ENCODE assay signal across 8 cellular contexts in genomic region chr6:163438940-163439335, GRCh38. TPM values are rescaled to one million over a fixed set of nuclear protein-coding genes. Genes with fewer than 3 reads are reported as not detected.
DNase-seq lines count a peak whose midpoint lies in the region; ATAC-seq, FAIRE-seq and TF ChIP-seq lines count a peak whose summit lies in the region.

No MANE protein-coding gene starts in this region.

- no peak overlapping the region for H3K27ac Mint-ChIP-seq in CD4-positive, alpha-beta T cell
- H3K27ac Mint-ChIP-seq in T-cell: no peak overlapping the region

- no peaks in the 10 kb centered on the region for H3K9me3 Mint-ChIP-seq in CD4-positive, alpha-beta T cell
- H3K9me3 Mint-ChIP-seq in T-cell: no peaks in the 10 kb centered on the region

- CTCF ChIA-PET in CD4-positive, alpha-beta T cell (lab: Charles Lee): no interaction called here
- CTCF ChIA-PET in T-cell (lab: Charles Lee): interaction anchor here in 1 of 2 donors (0.6 to 0.7 kb wide), 2 partner anchors 24 to 132 kb away, joined by 3 to 5 read pairs; no protein-coding TSS in a partner anchor

- no peak overlapping the region for H3K9ac ChIP-seq in kidney (ENCODE audit: low read length in 2 of 2)

- H3K4me3 Mint-ChIP-seq in CD4-positive, alpha-beta T cell: no peak overlapping the region
- no peak overlapping the region for H3K4me3 Mint-ChIP-seq in T-cell

- H3K36me3 ChIP-seq in kidney (ENCODE audit: control insufficient read depth in 1 of 2, insufficient read depth in 2 of 2, low read length in 2 of 2): no peaks in the 10 kb centered on the region

- no peaks in the 10 kb centered on the region for H3K27me3 ChIP-seq in CD4-positive, alpha-beta T cell (ENCODE audit: control insufficient read depth, insufficient read depth, low read length)

- intact Hi-C loops in CD4-positive, alpha-beta T cell (cut with DNase I, micrococcal nuclease): no loop called here
- intact Hi-C loops in kidney (cut with DNase I): no loop called here

- POLR2A ChIA-PET in CD4-positive, alpha-beta T cell (lab: Charles Lee): no interaction called here
- POLR2A ChIA-PET in T-cell (lab: Charles Lee): no interaction called here

- peak; percentile 54 for FAIRE-seq in kidney (lab: Jason Lieb, UNC)

- no peak overlapping the region for H3K4me3 ChIP-seq in kidney (ENCODE audit: low read length in 2 of 2)

- peaks cover 75% of the 10 kb centered on the region for H3K4me1 Mint-ChIP-seq in CD4-positive, alpha-beta T cell (ENCODE audit: low read depth)
- peaks cover 63 to 75% (median 63%) of the 10 kb centered on the region in 3 donors for H3K4me1 Mint-ChIP-seq in T-cell

- DNase-seq in CD4-positive, alpha-beta T cell: peak in 7 of 10 experiments; percentile 7 to 47 (median 14)
- DNase-seq in T-cell: peak in 24 of 34 experiments; percentile 4 to 48 (median 22)
- peak; percentile 52 for DNase-seq in kidney
- DNase-seq in germinal center (ENCODE audit: low spot score): no peak
- DNase-seq in SW 1271 (lab: John Stamatoyannopoulos, UW): no peak

- peak; percentile 32 for ATAC-seq in CD4-positive, alpha-beta T cell (ENCODE audit: poor library complexity)
- ATAC-seq in GM18907 (IDR thresholded peaks at IDR 0.05; ENCODE audit: unreplicated experiment) (peak; percentile 75), T-cell (replicated peaks in 1 of 4) (peak in 1 of 4 experiments; percentile 32), GM21717 (IDR thresholded peaks at IDR 0.05; ENCODE audit: unreplicated experiment) (no peak), HG03039 (IDR thresholded peaks at IDR 0.05; ENCODE audit: unreplicated experiment) (no peak)

- no peak for TF ChIP-seq CTCF in CD4-positive, alpha-beta T cell (IDR thresholded peaks at IDR 0.05)
- TF ChIP-seq CTCF in kidney (IDR thresholded peaks at IDR 0.05; ENCODE audit: borderline replicate concordance, extremely low read depth, insufficient read depth): no peak

- no peaks in the 10 kb centered on the region for H3K36me3 Mint-ChIP-seq in CD4-positive, alpha-beta T cell (ENCODE audit: low read depth)
- H3K36me3 Mint-ChIP-seq in T-cell: no peaks in the 10 kb centered on the region

- H3K27me3 Mint-ChIP-seq in CD4-positive, alpha-beta T cell: no peaks in the 10 kb centered on the region
- no peaks in the 10 kb centered on the region for H3K27me3 Mint-ChIP-seq in T-cell

- H3K9me3 ChIP-seq in CD4-positive, alpha-beta T cell (ENCODE audit: control insufficient read depth, low read length): no peaks in the 10 kb centered on the region
- H3K9me3 ChIP-seq in kidney (ENCODE audit: control insufficient read depth in 1 of 2, low read length in 2 of 2): no peaks in the 10 kb centered on the region

- no peak overlapping the region for H3K27ac ChIP-seq in CD4-positive, alpha-beta T cell (ENCODE audit: low read depth, low read length)
- H3K27ac ChIP-seq in kidney (ENCODE audit: low read depth in 2 of 2, low read length in 2 of 2): no peak overlapping the region

- peaks cover 7 to 18% of the 10 kb centered on the region in 2 donors for H3K4me1 ChIP-seq in kidney (ENCODE audit: control insufficient read depth in 1 of 2, insufficient read depth in 1 of 2, low read depth in 1 of 2, low read length in 2 of 2)

RNA-seq across cellular contexts. Expression of gene QKI, which starts 24.4 kb away (rescaled TPM):
- 10 to 100 TPM; 60.7 to 67.3 TPM for total RNA-seq in CD4-positive, alpha-beta T cell
- total RNA-seq in T-cell (10 to 100 TPM; 50.2 to 84.3 (median 52.2) TPM), kidney (121 TPM)
- polyA plus RNA-seq in kidney (ENCODE audit: insufficient read depth, low read depth, low replicate concordance): 17.6 TPM

Comparison
In these comparisons a context has a peak if more than half of its experiments do, and no peak if none do; other contexts are left out.
1. ATAC-seq: peak in CD4-positive, alpha-beta T cell (single experiment) and GM18907 (single experiment); none in GM21717 (single experiment) and HG03039 (single experiment).
2. DNase-seq: peak in CD4-positive, alpha-beta T cell (7 of 10), T-cell (24 of 34) and kidney (single experiment); none in germinal center (single experiment) and SW 1271 (0 of 2).